In the genomic region with DNA sequence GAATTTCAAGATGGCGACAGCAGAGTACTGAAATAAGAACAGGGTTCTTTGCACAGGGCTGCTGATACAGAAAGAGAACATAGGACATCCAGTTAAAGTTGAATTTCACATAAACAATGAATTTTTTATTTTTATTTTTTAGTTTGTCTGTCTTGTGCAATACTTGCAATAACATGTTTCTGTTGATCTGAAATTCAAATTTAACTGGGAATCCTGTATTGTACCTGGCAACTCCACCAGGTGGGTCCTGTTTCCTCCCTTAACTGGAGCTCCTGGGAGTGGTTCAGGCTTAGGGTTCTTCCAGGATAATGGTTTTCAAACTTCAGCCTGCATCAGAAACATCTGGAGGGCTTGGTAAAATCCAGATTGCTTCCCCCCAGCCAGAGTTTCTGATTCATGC, we compare ENCODE assay signal across 3 cellular contexts.
TF ChIP-seq lines count a peak whose summit lies in the region.

No MANE protein-coding gene starts in this region.

TF ChIP-seq in HCT116, 20 proteins besides CTCF, POLR2A, EP300 and RAD21:
- TF ChIP-seq, protein P1, sequence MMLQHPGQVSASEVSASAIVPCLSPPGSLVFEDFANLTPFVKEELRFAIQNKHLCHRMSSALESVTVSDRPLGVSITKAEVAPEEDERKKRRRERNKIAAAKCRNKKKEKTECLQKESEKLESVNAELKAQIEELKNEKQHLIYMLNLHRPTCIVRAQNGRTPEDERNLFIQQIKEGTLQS (IDR thresholded peaks at IDR 0.05): no peak
- TF ChIP-seq CBX3 (IDR thresholded peaks at IDR 0.05; ENCODE audit: low read depth): no peak
- no peak for TF ChIP-seq SP1 (IDR thresholded peaks at IDR 0.05; ENCODE audit: low read depth)
- TF ChIP-seq POLR2AphosphoS5 (IDR thresholded peaks at IDR 0.05; ENCODE audit: low read depth, low read length): no peak
- no peak for TF ChIP-seq EZH2phosphoT487 (IDR thresholded peaks at IDR 0.05; ENCODE audit: borderline replicate concordance)
- no peak for TF ChIP-seq EZH2 (IDR thresholded peaks at IDR 0.05)
- no peak for TF ChIP-seq SIN3A (IDR thresholded peaks at IDR 0.05; ENCODE audit: low read depth)
- no peak for TF ChIP-seq FOSL1 (IDR thresholded peaks at IDR 0.05; ENCODE audit: low read depth)
- TF ChIP-seq EGR1 (IDR thresholded peaks at IDR 0.05; ENCODE audit: low read depth): no peak
- TF ChIP-seq, protein P2, sequence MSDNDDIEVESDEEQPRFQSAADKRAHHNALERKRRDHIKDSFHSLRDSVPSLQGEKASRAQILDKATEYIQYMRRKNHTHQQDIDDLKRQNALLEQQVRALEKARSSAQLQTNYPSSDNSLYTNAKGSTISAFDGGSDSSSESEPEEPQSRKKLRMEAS (IDR thresholded peaks at IDR 0.05): no peak

TF ChIP-seq in WTC11, 78 proteins besides CTCF, POLR2A, EP300 and RAD21:
- no peak for TF ChIP-seq ZNF317 (CRISPR knock-in tag; IDR thresholded peaks at IDR 0.05; ENCODE audit: borderline replicate concordance, low read depth)
- no peak for TF ChIP-seq SOX15 (CRISPR knock-in tag; IDR thresholded peaks at IDR 0.05)
- TF ChIP-seq EMX1 (CRISPR knock-in tag; IDR thresholded peaks at IDR 0.05): no peak
- TF ChIP-seq OVOL2 (CRISPR knock-in tag; IDR thresholded peaks at IDR 0.05; ENCODE audit: borderline replicate concordance): no peak
- no peak for TF ChIP-seq SMAD3 (CRISPR knock-in tag; IDR thresholded peaks at IDR 0.05; ENCODE audit: borderline replicate concordance)
- TF ChIP-seq, protein P3, sequence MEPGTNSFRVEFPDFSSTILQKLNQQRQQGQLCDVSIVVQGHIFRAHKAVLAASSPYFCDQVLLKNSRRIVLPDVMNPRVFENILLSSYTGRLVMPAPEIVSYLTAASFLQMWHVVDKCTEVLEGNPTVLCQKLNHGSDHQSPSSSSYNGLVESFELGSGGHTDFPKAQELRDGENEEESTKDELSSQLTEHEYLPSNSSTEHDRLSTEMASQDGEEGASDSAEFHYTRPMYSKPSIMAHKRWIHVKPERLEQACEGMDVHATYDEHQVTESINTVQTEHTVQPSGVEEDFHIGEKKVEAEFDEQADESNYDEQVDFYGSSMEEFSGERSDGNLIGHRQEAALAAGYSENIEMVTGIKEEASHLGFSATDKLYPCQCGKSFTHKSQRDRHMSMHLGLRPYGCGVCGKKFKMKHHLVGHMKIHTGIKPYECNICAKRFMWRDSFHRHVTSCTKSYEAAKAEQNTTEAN (CRISPR knock-in tag; IDR thresholded peaks at IDR 0.05): no peak
- no peak for TF ChIP-seq ZNF232 (CRISPR knock-in tag; IDR thresholded peaks at IDR 0.05)
- TF ChIP-seq NR3C1 (CRISPR knock-in tag; conservative IDR thresholded peaks at IDR 0.05; ENCODE audit: low read depth): no peak
- TF ChIP-seq JAZF1 (CRISPR knock-in tag; IDR thresholded peaks at IDR 0.05): no peak
- TF ChIP-seq NR2C2 (CRISPR knock-in tag; IDR thresholded peaks at IDR 0.05): no peak
- TF ChIP-seq TEAD1 (CRISPR knock-in tag; IDR thresholded peaks at IDR 0.05): no peak
- no peak for TF ChIP-seq RELA (CRISPR knock-in tag; IDR thresholded peaks at IDR 0.05; ENCODE audit: borderline replicate concordance)
- TF ChIP-seq, protein P4, sequence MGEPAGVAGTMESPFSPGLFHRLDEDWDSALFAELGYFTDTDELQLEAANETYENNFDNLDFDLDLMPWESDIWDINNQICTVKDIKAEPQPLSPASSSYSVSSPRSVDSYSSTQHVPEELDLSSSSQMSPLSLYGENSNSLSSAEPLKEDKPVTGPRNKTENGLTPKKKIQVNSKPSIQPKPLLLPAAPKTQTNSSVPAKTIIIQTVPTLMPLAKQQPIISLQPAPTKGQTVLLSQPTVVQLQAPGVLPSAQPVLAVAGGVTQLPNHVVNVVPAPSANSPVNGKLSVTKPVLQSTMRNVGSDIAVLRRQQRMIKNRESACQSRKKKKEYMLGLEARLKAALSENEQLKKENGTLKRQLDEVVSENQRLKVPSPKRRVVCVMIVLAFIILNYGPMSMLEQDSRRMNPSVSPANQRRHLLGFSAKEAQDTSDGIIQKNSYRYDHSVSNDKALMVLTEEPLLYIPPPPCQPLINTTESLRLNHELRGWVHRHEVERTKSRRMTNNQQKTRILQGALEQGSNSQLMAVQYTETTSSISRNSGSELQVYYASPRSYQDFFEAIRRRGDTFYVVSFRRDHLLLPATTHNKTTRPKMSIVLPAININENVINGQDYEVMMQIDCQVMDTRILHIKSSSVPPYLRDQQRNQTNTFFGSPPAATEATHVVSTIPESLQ (CRISPR knock-in tag; IDR thresholded peaks at IDR 0.05): no peak

TF ChIP-seq in HepG2, 621 proteins besides CTCF, POLR2A, EP300 and RAD21:
- no peak for TF ChIP-seq KLF13 (CRISPR knock-in tag; IDR thresholded peaks at IDR 0.05)
- TF ChIP-seq NFYC (CRISPR knock-in tag; IDR thresholded peaks at IDR 0.05): no peak
- TF ChIP-seq JUNB (CRISPR knock-in tag; IDR thresholded peaks at IDR 0.05; ENCODE audit: borderline replicate concordance): no peak
- TF ChIP-seq KLF6 (CRISPR knock-in tag; IDR thresholded peaks at IDR 0.05): no peak
- TF ChIP-seq, protein P5, sequence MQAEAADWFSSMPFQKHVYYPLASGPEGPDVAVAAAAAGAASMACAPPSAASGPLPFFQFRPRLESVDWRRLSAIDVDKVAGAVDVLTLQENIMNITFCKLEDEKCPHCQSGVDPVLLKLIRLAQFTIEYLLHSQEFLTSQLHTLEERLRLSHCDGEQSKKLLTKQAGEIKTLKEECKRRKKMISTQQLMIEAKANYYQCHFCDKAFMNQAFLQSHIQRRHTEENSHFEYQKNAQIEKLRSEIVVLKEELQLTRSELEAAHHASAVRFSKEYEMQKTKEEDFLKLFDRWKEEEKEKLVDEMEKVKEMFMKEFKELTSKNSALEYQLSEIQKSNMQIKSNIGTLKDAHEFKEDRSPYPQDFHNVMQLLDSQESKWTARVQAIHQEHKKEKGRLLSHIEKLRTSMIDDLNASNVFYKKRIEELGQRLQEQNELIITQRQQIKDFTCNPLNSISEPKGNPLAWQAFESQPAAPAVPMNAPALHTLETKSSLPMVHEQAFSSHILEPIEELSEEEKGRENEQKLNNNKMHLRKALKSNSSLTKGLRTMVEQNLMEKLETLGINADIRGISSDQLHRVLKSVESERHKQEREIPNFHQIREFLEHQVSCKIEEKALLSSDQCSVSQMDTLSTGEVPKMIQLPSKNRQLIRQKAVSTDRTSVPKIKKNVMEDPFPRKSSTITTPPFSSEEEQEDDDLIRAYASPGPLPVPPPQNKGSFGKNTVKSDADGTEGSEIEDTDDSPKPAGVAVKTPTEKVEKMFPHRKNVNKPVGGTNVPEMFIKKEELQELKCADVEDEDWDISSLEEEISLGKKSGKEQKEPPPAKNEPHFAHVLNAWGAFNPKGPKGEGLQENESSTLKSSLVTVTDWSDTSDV (CRISPR knock-in tag; IDR thresholded peaks at IDR 0.05): no peak
- TF ChIP-seq, protein P6, sequence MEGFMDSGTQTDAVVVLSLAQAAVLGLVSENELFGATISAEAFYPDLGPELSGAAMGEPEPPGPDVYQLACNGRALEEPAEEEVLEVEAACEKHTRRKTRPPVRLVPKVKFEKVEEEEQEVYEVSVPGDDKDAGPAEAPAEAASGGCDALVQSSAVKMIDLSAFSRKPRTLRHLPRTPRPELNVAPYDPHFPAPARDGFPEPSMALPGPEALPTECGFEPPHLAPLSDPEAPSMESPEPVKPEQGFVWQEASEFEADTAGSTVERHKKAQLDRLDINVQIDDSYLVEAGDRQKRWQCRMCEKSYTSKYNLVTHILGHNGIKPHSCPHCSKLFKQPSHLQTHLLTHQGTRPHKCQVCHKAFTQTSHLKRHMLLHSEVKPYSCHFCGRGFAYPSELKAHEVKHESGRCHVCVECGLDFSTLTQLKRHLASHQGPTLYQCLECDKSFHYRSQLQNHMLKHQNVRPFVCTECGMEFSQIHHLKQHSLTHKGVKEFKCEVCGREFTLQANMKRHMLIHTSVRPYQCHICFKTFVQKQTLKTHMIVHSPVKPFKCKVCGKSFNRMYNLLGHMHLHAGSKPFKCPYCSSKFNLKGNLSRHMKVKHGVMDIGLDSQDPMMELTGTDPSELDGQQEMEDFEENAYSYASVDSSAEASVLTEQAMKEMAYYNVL (CRISPR knock-in tag; IDR thresholded peaks at IDR 0.05; ENCODE audit: borderline replicate concordance): no peak
- TF ChIP-seq, protein P7, sequence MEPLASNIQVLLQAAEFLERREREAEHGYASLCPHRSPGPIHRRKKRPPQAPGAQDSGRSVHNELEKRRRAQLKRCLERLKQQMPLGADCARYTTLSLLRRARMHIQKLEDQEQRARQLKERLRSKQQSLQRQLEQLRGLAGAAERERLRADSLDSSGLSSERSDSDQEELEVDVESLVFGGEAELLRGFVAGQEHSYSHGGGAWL (CRISPR knock-in tag; IDR thresholded peaks at IDR 0.05): no peak
- TF ChIP-seq, protein P8, sequence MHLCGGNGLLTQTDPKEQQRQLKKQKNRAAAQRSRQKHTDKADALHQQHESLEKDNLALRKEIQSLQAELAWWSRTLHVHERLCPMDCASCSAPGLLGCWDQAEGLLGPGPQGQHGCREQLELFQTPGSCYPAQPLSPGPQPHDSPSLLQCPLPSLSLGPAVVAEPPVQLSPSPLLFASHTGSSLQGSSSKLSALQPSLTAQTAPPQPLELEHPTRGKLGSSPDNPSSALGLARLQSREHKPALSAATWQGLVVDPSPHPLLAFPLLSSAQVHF (CRISPR knock-in tag; IDR thresholded peaks at IDR 0.05): no peak
- TF ChIP-seq, protein P9, sequence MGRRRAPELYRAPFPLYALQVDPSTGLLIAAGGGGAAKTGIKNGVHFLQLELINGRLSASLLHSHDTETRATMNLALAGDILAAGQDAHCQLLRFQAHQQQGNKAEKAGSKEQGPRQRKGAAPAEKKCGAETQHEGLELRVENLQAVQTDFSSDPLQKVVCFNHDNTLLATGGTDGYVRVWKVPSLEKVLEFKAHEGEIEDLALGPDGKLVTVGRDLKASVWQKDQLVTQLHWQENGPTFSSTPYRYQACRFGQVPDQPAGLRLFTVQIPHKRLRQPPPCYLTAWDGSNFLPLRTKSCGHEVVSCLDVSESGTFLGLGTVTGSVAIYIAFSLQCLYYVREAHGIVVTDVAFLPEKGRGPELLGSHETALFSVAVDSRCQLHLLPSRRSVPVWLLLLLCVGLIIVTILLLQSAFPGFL (CRISPR knock-in tag; IDR thresholded peaks at IDR 0.05): no peak
- TF ChIP-seq RBM39 (IDR thresholded peaks at IDR 0.05; ENCODE audit: low read depth, low read length, poor library complexity, severe bottlenecking): no peak
